8 cellular contexts compared by ENCODE assay signal in genomic region chr7:50793115-50793946, GRCh38. TPM values are rescaled to one million over a fixed set of nuclear protein-coding genes. Genes with fewer than 3 reads are reported as not detected.
DNase-seq lines count a peak whose midpoint lies in the region; ATAC-seq and FAIRE-seq lines count a peak whose summit lies in the region.

No MANE protein-coding gene starts in this region.

- H3K4me1 Mint-ChIP-seq in activated CD8-positive, alpha-beta T cell treated with anti-CD3 and anti-CD28 coated beads, Interleukin-2, amount 10 ng/mL, durations not matched to agents 7 days and 5 days (ENCODE audit: low read depth) = peaks cover 4% of the 10 kb centered on the region

- no peaks in the 10 kb centered on the region for H3K36me3 Mint-ChIP-seq in activated CD8-positive, alpha-beta T cell treated with anti-CD3 and anti-CD28 coated beads, Interleukin-2, amount 10 ng/mL, durations not matched to agents 7 days and 5 days (ENCODE audit: low read depth)

- FAIRE-seq in urothelium cell line (lab: Jason Lieb, UNC) = no peak

- POLR2A ChIA-PET in activated CD8-positive, alpha-beta T cell treated with anti-CD3 and anti-CD28 coated beads, Interleukin-2, amount 10 ng/mL, durations not matched to agents 7 days and 5 days (lab: Charles Lee) = no interaction called here

- DNase-seq in DMS114 treated with DMSO at 0.1 percent for 48 hours (lab: John Stamatoyannopoulos, UW; ENCODE audit: unreplicated experiment) (peak; percentile 32), NCI-H146 treated with DMSO at 0.1 percent for 48 hours (lab: John Stamatoyannopoulos, UW; ENCODE audit: unreplicated experiment) (peak; percentile 29), urothelium cell line (ENCODE audit: low spot score) (peak; percentile 79), NCI-H2171 treated with DMSO at 0.1 percent for 48 hours (lab: John Stamatoyannopoulos, UW) (no peak)
- DNase-seq in activated CD8-positive, alpha-beta T cell treated with anti-CD3 and anti-CD28 coated beads, Interleukin-2, amount 10 ng/mL, durations not matched to agents 7 days and 5 days = peak; percentile 49

- H3K9me3 ChIP-seq in mucosa of stomach (ENCODE audit: control insufficient read depth, low read length) = no peaks in the 10 kb centered on the region

- peaks cover 18% of the 10 kb centered on the region for H3K27me3 ChIP-seq in mucosa of stomach (ENCODE audit: control insufficient read depth, insufficient read depth, low read length)

- CTCF ChIA-PET in activated CD8-positive, alpha-beta T cell treated with anti-CD3 and anti-CD28 coated beads, Interleukin-2, amount 10 ng/mL, durations not matched to agents 7 days and 5 days (lab: Charles Lee) = interaction anchor here (1.0 kb wide), 1 partner anchor 348 kb away, joined by 3 read pairs; no protein-coding TSS in a partner anchor

- peak overlapping the region; percentile 49 for H3K4me3 Mint-ChIP-seq in activated CD8-positive, alpha-beta T cell treated with anti-CD3 and anti-CD28 coated beads, Interleukin-2, amount 10 ng/mL, durations not matched to agents 7 days and 5 days

- peak overlapping the region; percentile 24 for H3K4me3 ChIP-seq in mucosa of stomach (ENCODE audit: low read length)

- no peak overlapping the region for H3K27ac Mint-ChIP-seq in activated CD8-positive, alpha-beta T cell treated with anti-CD3 and anti-CD28 coated beads, Interleukin-2, amount 10 ng/mL, durations not matched to agents 7 days and 5 days

- ATAC-seq in activated CD8-positive, alpha-beta T cell treated with anti-CD3 and anti-CD28 coated beads, Interleukin-2, amount 10 ng/mL, durations not matched to agents 7 days and 5 days = peak; percentile 68
- ATAC-seq in esophagus mucosa (peak; percentile 68), HG03097 (IDR thresholded peaks at IDR 0.05; ENCODE audit: low FRiP score, unreplicated experiment) (no peak)

- H3K27me3 Mint-ChIP-seq in activated CD8-positive, alpha-beta T cell treated with anti-CD3 and anti-CD28 coated beads, Interleukin-2, amount 10 ng/mL, durations not matched to agents 7 days and 5 days (ENCODE audit: low read depth) = peaks cover 51% of the 10 kb centered on the region

- H3K4me1 ChIP-seq in mucosa of stomach (ENCODE audit: control insufficient read depth, insufficient read depth, low read length) = peaks cover 17% of the 10 kb centered on the region

- no peaks in the 10 kb centered on the region for H3K36me3 ChIP-seq in mucosa of stomach (ENCODE audit: control insufficient read depth, insufficient read depth, low read length)

- H3K9me3 Mint-ChIP-seq in activated CD8-positive, alpha-beta T cell treated with anti-CD3 and anti-CD28 coated beads, Interleukin-2, amount 10 ng/mL, durations not matched to agents 7 days and 5 days (ENCODE audit: insufficient read depth) = no peaks in the 10 kb centered on the region

- peak overlapping the region; percentile 63 for H3K9ac ChIP-seq in mucosa of stomach (ENCODE audit: low read length)

RNA-seq across cellular contexts. Expression of gene GRB10, which starts 10.6 kb away (rescaled TPM):
- 1 to 10 TPM; 6.3 to 6.6 TPM for total RNA-seq in activated CD8-positive, alpha-beta T cell treated with anti-CD3 and anti-CD28 coated beads, Interleukin-2, amount 10 ng/mL, durations not matched to agents 7 days and 5 days
- total RNA-seq in esophagus mucosa = 14.2 TPM
